Comparison of ENCODE assay signal across 12 cellular contexts in the genomic region with DNA sequence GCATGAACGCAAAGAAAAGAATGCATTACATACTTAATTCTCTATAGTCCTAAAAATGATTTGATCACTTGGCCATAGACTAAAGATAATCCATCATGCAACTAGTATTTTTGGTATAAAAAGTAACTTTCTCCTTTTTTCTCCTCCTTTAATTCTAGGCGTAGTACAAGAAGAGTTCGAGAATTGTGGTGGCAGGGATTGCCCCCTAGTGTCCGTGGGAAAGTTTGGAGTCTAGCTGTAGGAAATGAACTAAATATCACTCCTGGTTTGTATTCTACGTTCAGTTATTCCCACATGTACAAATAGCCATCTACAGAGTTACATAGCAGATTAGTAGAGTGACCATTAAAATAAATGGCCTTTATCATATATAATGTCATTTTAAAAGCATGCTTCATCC. TPM values are rescaled to one million over a fixed set of nuclear protein-coding genes. Genes with fewer than 3 reads are reported as not detected.
DNase-seq lines count a peak whose midpoint lies in the region; ATAC-seq, FAIRE-seq and TF ChIP-seq lines count a peak whose summit lies in the region.
"Had no signal": no experiment of that assay in that cellular context is flagged by ENCODE, and none has a peak within 500 bp of the region (broad histone marks: within the 10 kb centered on the region; RNA-seq: fewer than 3 reads in every experiment).

No MANE protein-coding gene starts in this region.

- peak; percentile 21 for TF ChIP-seq CTCF in GM12873 (IDR thresholded peaks at IDR 0.05; ENCODE audit: insufficient read depth, low read depth, low read length, missing control alignments)
- peak; percentile 47 for TF ChIP-seq CTCF in foreskin keratinocyte (conservative IDR thresholded peaks at IDR 0.05)

- FAIRE-seq in A204.1 (lab: Jason Lieb, UNC): peak; percentile 72

- in situ Hi-C loops in SK-MEL-5 (cut with HindIII; ENCODE audit: low pct_unique_long_range_greater_than_20kb, low sequenced_read_pairs): no loop called here

- DNase-seq in SK-MEL-5 (ENCODE audit: low read depth, low spot score) (peak; percentile 37), foreskin keratinocyte (no peak), cerebellar nuclear complex (lab: John Stamatoyannopoulos, UW) (no peak), NCI-H774 (lab: John Stamatoyannopoulos, UW) (no peak)
- DNase-seq in activated CD4-positive, alpha-beta T cell treated with anti-CD3 and anti-CD28 coated beads, Interleukin-2, amount 50 U/mL, for 1 hour: no peak
- DNase-seq: DMS153; effector memory CD4-positive, alpha-beta T cell; Peyer's patch had no signal

- peaks cover 3% of the 10 kb centered on the region for H3K4me1 ChIP-seq in foreskin keratinocyte
- H3K4me1 ChIP-seq: Peyer's patch had no signal

- no peak for ATAC-seq in foreskin keratinocyte
- ATAC-seq in activated CD4-positive, CD25-positive, alpha-beta regulatory T cell treated with anti-CD3 and anti-CD28 coated beads, Interleukin-2, amount 50 U/mL, for 24 hours: no peak

- H3K27ac ChIP-seq in foreskin keratinocyte: no peak overlapping the region
- H3K27ac ChIP-seq: Peyer's patch, thoracic aorta had no signal

- no peaks in the 10 kb centered on the region for H3K27me3 ChIP-seq in foreskin keratinocyte
- H3K27me3 ChIP-seq: Peyer's patch had no signal

RNA-seq across cellular contexts. Expression of gene HELLS, which starts 45.5 kb away (rescaled TPM):
- 24.3 and 29.1 TPM in 2 replicates for total RNA-seq in SK-MEL-5 (2014; rRNA removed; shearing (Covaris generic))
- 15.5 and 16.9 TPM in 2 replicates for polyA plus RNA-seq in SK-MEL-5 (2015; cell fraction: cytosol; rRNA removed)
- polyA plus RNA-seq in SK-MEL-5 (2015; cell fraction: nucleus; rRNA removed): 49.2 and 66.0 TPM in 2 replicates
- total RNA-seq in foreskin keratinocyte: 64.9 and 75.3 TPM in 2 replicates
- polyA plus RNA-seq in foreskin keratinocyte: 18.1 and 24.4 TPM in 2 replicates
